Comparison of ENCODE assay signal across 9 cellular contexts in the genomic region with DNA sequence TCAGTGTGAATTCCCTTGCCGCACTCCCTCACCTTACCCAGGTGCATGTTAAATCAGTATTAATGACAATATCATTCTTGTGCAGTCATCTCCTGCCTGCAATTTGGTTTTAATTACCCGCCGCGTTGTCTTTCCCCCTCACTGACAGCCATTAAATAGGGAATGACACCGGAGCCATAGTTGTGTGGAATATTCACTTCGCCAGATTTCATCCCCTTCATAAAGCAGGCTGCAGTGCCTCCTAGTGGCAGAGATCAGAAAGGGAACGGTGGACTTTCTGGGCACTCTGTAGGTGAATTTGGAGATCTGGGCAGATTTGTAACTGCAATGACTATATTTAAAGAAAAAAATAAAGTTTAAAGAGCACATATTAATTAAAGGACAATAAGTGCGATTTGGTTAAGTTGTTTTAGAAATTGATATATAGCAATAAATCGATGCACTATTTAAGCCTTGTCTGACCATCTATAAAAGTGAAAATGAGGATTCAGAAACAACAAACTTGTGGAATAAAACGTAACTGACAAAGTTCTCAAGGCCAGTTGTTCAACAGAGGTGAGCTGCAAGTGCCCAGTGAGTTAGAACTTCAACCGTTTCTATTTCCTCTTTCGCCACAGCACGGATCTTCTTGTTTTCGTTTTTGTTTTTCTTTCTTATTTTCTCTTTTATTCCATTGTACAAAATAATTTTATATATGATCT.
DNase-seq lines count a peak whose midpoint lies in the region; TF ChIP-seq lines count a peak whose summit lies in the region.
"Had no signal": no experiment of that assay in that cellular context is flagged by ENCODE, and none has a peak within 500 bp of the region (broad histone marks: within the 10 kb centered on the region; RNA-seq: fewer than 3 reads in every experiment).

No MANE protein-coding gene starts in this region.

- no peak overlapping the region for H3K27ac ChIP-seq in WERI-Rb-1
- H3K27ac ChIP-seq: neutrophil had no signal

- H3K36me3 ChIP-seq in WERI-Rb-1 = no peaks in the 10 kb centered on the region
- H3K36me3 ChIP-seq: neutrophil had no signal

- H3K9me3 ChIP-seq in WERI-Rb-1 (ENCODE audit: severe bottlenecking) = peaks cover 4% of the 10 kb centered on the region
- H3K9me3 ChIP-seq: neutrophil had no signal

- in situ Hi-C loops in GM13977 (cut with MboI; ENCODE audit: low pct_unique_long_range_greater_than_20kb, low sequenced_read_pairs, unreplicated experiment) = no loop called here

- peaks cover 60% of the 10 kb centered on the region for H3K27me3 ChIP-seq in WERI-Rb-1 (ENCODE audit: insufficient read depth, low read depth, severe bottlenecking)
- H3K27me3 ChIP-seq: neutrophil had no signal

- no peak overlapping the region for H3K4me3 ChIP-seq in WERI-Rb-1 (ENCODE audit: low read depth, low read length)

- TF ChIP-seq CTCF in GM13977 (IDR thresholded peaks at IDR 0.05; ENCODE audit: extremely low read depth, insufficient read depth, missing control alignments) (peak; percentile 71), WERI-Rb-1 (IDR thresholded peaks at IDR 0.05; ENCODE audit: low read depth, low read length) (peak; percentile 68), osteocyte (IDR thresholded peaks at IDR 0.05) (peak; percentile 92)

- peaks cover 3% of the 10 kb centered on the region for H3K4me1 Mint-ChIP-seq in osteocyte (ENCODE audit: unreplicated experiment)
- no peaks in the 10 kb centered on the region for H3K4me1 Mint-ChIP-seq in immature natural killer cell

- peak; percentile 18 to 22 for DNase-seq in AML-193 (lab: John Stamatoyannopoulos, UW)
- peak; percentile 35 for DNase-seq in GM13977 (ENCODE audit: low spot score)
- peak; percentile 3 for DNase-seq in NCI-H128 (lab: John Stamatoyannopoulos, UW; ENCODE audit: unreplicated experiment)
- peak; percentile 31 for DNase-seq in WERI-Rb-1
- peak; percentile 23 for DNase-seq in fibroblast of the conjunctiva (ENCODE audit: low read depth)
- DNase-seq in osteocyte (ENCODE audit: extremely low spot score, unreplicated experiment) = no peak
- DNase-seq in NCI-H774 (lab: John Stamatoyannopoulos, UW) = no peak
- no peak for DNase-seq in immature natural killer cell

- H3K36me3 Mint-ChIP-seq in osteocyte (ENCODE audit: unreplicated experiment) = no peaks in the 10 kb centered on the region
- H3K36me3 Mint-ChIP-seq in immature natural killer cell = no peaks in the 10 kb centered on the region

- H3K4me3 Mint-ChIP-seq in osteocyte (ENCODE audit: unreplicated experiment) (no peak overlapping the region), immature natural killer cell (no peak overlapping the region)

- peaks cover 22% of the 10 kb centered on the region for H3K27me3 Mint-ChIP-seq in osteocyte (ENCODE audit: unreplicated experiment)
- H3K27me3 Mint-ChIP-seq in immature natural killer cell (ENCODE audit: low read depth in 3 of 3) = peaks cover 0 to 5% (median 0%) of the 10 kb centered on the region in 3 donors

- no peaks in the 10 kb centered on the region for H3K9me3 Mint-ChIP-seq in osteocyte (ENCODE audit: unreplicated experiment)
- no peaks in the 10 kb centered on the region for H3K9me3 Mint-ChIP-seq in immature natural killer cell

- H3K27ac Mint-ChIP-seq in osteocyte (ENCODE audit: unreplicated experiment) = no peak overlapping the region
- H3K27ac Mint-ChIP-seq in immature natural killer cell = no peak overlapping the region

Comparison
In these comparisons a context has a peak if more than half of its experiments do, and no peak if none do; other contexts are left out.
1. DNase-seq: peak in AML-193 (2 of 2), GM13977 (single experiment), NCI-H128 (single experiment), WERI-Rb-1 (single experiment) and fibroblast of the conjunctiva (single experiment); none in osteocyte (single experiment), NCI-H774 (single experiment) and immature natural killer cell (0 of 3).
2. Peak in every context shown above with its lines, with median percentiles within 50 percentile points of each other: CTCF ChIP-seq.